In the genomic region with DNA sequence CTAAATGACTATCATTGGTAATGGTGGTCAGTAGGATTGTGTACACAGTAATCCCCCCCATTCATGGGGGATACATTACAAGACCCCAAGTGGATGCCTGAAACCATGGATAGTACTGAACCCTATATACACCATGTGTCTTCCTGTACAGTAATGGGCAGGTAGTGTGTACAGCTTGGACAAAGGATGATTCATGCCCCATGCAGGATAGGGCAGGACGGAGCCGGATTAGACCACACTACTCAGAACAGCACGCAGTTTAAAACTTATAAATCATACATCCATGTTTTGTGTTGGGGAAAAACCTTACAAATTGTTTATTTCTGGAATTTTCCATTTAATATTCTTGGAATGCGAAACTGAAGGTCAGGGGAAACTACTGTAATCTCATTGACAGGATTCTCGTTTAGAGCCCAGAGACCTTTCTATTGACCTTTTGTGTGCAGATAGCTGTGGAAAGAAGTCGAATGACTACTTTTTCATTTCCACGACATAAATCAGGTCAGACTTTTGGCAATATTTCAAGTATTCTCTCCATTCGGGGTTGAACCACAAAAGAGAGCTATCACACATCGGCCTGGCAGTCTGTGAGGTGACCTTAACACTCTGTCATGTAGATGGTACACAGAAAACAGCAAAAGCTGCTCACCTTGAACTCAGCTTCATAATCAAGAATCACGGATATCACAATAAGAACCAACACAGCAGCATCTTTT, we compare ENCODE assay signal across 1 cellular context.
TF ChIP-seq lines count a peak whose summit lies in the region.

No MANE protein-coding gene starts in this region.

TF ChIP-seq in HepG2, 621 proteins besides CTCF, POLR2A, EP300 and RAD21 (continued from another document):
- TF ChIP-seq, protein P1, sequence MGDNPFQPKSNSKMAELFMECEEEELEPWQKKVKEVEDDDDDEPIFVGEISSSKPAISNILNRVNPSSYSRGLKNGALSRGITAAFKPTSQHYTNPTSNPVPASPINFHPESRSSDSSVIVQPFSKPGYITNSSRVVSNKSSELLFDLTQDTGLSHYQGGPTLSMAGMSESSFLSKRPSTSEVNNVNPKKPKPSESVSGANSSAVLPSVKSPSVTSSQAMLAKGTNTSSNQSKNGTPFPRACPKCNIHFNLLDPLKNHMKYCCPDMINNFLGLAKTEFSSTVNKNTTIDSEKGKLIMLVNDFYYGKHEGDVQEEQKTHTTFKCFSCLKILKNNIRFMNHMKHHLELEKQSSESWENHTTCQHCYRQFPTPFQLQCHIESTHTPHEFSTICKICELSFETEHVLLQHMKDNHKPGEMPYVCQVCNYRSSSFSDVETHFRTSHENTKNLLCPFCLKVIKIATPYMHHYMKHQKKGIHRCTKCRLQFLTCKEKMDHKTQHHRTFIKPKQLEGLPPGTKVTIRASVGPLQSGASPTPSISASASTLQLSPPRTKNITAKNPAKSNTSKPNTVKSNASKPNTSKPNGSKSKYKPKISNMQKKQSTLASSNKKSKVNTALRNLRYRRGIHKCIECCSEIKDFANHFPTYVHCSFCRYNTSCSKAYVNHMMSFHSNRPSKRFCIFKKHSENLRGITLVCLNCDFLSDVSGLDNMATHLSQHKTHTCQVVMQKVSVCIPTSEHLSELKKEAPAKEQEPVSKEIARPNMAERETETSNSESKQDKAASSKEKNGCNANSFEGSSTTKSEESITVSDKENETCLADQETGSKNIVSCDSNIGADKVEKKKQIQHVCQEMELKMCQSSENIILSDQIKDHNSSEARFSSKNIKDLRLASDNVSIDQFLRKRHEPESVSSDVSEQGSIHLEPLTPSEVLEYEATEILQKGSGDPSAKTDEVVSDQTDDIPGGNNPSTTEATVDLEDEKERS (CRISPR knock-in tag; IDR thresholded peaks at IDR 0.05), result no peak
- TF ChIP-seq ZNF496 (CRISPR knock-in tag; IDR thresholded peaks at IDR 0.05; ENCODE audit: insufficient replicate concordance), result no peak
- TF ChIP-seq, protein P2, sequence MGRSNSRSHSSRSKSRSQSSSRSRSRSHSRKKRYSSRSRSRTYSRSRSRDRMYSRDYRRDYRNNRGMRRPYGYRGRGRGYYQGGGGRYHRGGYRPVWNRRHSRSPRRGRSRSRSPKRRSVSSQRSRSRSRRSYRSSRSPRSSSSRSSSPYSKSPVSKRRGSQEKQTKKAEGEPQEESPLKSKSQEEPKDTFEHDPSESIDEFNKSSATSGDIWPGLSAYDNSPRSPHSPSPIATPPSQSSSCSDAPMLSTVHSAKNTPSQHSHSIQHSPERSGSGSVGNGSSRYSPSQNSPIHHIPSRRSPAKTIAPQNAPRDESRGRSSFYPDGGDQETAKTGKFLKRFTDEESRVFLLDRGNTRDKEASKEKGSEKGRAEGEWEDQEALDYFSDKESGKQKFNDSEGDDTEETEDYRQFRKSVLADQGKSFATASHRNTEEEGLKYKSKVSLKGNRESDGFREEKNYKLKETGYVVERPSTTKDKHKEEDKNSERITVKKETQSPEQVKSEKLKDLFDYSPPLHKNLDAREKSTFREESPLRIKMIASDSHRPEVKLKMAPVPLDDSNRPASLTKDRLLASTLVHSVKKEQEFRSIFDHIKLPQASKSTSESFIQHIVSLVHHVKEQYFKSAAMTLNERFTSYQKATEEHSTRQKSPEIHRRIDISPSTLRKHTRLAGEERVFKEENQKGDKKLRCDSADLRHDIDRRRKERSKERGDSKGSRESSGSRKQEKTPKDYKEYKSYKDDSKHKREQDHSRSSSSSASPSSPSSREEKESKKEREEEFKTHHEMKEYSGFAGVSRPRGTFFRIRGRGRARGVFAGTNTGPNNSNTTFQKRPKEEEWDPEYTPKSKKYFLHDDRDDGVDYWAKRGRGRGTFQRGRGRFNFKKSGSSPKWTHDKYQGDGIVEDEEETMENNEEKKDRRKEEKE (IDR thresholded peaks at IDR 0.05), result no peak
